Comparison of ENCODE assay signal across 8 cellular contexts in the genomic region with DNA sequence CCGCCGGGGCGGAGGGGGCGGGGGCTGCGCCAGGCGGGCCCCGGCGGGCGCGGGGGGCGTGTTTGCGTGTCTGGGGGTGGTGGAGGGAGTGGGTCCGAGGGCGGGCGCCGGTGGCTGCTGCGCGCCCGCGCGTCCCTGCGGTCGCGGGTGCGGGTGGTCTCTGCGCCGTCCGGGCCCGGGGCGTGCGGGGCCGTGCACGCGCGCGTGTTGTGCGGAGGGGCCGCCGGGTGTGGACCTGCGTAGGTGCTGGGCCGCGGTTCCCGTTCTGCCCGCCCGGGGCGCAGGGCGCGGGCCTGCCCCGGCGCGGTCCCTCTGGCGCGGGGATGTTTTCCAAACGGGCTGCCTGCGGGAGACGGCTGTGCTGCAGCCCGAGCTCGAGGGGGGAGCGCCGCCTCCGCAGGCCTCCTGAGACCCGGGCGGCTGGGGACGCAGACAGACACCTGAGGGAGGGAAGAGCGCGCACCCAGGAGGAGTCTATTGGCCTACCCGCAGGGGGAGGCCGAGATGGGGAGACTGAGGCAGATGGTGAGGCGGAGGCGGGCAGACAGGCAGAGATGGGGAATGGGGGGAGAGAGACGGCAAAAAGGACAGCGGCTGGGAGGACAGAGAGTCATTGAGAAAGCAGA. TPM values are rescaled to one million over a fixed set of nuclear protein-coding genes. Genes with fewer than 3 reads are reported as not detected.
DNase-seq lines count a peak whose midpoint lies in the region; ATAC-seq and TF ChIP-seq lines count a peak whose summit lies in the region.

No MANE protein-coding gene starts in this region.

- ATAC-seq in GM18519 (IDR thresholded peaks at IDR 0.05; ENCODE audit: low FRiP score, unreplicated experiment), result peak; percentile 23
- peak; percentile 19 for ATAC-seq in HG03095 (IDR thresholded peaks at IDR 0.05; ENCODE audit: unreplicated experiment)
- peak; percentile 59 to 60 for ATAC-seq in naive B cell (ENCODE audit: low read depth in 2 of 2)
- no peak for ATAC-seq in sciatic nerve

- no peaks in the 10 kb centered on the region for H3K27me3 ChIP-seq in BLaER1

- no peaks in the 10 kb centered on the region for H3K9me3 Mint-ChIP-seq in T-helper 1 cell treated with Interleukin-12 subunit alpha and Interleukin-12 subunit beta and Interleukin-4 antibody, amounts not matched to agents 30 μg/mL and 1 μg/mL, for 36 hours
- peaks cover 0 to 1% (median 0%) of the 10 kb centered on the region in 7 donors for H3K9me3 Mint-ChIP-seq in naive B cell

- peaks cover 16% of the 10 kb centered on the region for H3K9me3 ChIP-seq in BLaER1

- no peaks in the 10 kb centered on the region for H3K36me3 Mint-ChIP-seq in T-helper 1 cell treated with Interleukin-12 subunit alpha and Interleukin-12 subunit beta and Interleukin-4 antibody, amounts not matched to agents 30 μg/mL and 1 μg/mL, for 36 hours (ENCODE audit: low read depth)
- no peaks in the 10 kb centered on the region for H3K36me3 Mint-ChIP-seq in naive B cell

- peaks cover 25% of the 10 kb centered on the region for H3K36me3 ChIP-seq in BLaER1

- H3K4me3 ChIP-seq in BLaER1, result peak overlapping the region; percentile 80
- H3K4me3 ChIP-seq in epithelial cell of proximal tubule (ENCODE audit: low read depth, low read length), result peak overlapping the region; percentile 63

- intact Hi-C loops in sciatic nerve (cut with DNase I), result no loop called here

- H4K20me1 ChIP-seq in BLaER1, result peaks cover 24% of the 10 kb centered on the region

- DNase-seq in epithelial cell of proximal tubule (ENCODE audit: low read depth) (no peak), naive B cell (no peak), globus pallidus (ENCODE audit: low spot score) (no peak), sciatic nerve (ENCODE audit: low spot score) (no peak)

- peak overlapping the region; percentile 99 for H3K4me2 ChIP-seq in BLaER1

- TF ChIP-seq CTCF in epithelial cell of proximal tubule (conservative IDR thresholded peaks at IDR 0.05; ENCODE audit: low read depth, low read length), result no peak

- peak overlapping the region; percentile 79 for H3K9ac ChIP-seq in BLaER1

- peaks cover 45% of the 10 kb centered on the region for H3K4me1 ChIP-seq in BLaER1

- H3K27ac ChIP-seq in BLaER1, result peak overlapping the region; percentile 85

- peak overlapping the region; percentile 89 for H3K4me3 Mint-ChIP-seq in T-helper 1 cell treated with Interleukin-12 subunit alpha and Interleukin-12 subunit beta and Interleukin-4 antibody, amounts not matched to agents 30 μg/mL and 1 μg/mL, for 36 hours
- peak overlapping the region; percentile 79 to 96 (median 90) for H3K4me3 Mint-ChIP-seq in naive B cell

- H3K27me3 Mint-ChIP-seq in T-helper 1 cell treated with Interleukin-12 subunit alpha and Interleukin-12 subunit beta and Interleukin-4 antibody, amounts not matched to agents 30 μg/mL and 1 μg/mL, for 36 hours (ENCODE audit: low read depth), result no peaks in the 10 kb centered on the region
- H3K27me3 Mint-ChIP-seq in naive B cell, result no peaks in the 10 kb centered on the region

- peak overlapping the region; percentile 69 for H3K27ac Mint-ChIP-seq in T-helper 1 cell treated with Interleukin-12 subunit alpha and Interleukin-12 subunit beta and Interleukin-4 antibody, amounts not matched to agents 30 μg/mL and 1 μg/mL, for 36 hours
- H3K27ac Mint-ChIP-seq in naive B cell, result peak overlapping the region in 5 of 6 donors; percentile 70 to 93 (median 78)

- H3K4me1 Mint-ChIP-seq in T-helper 1 cell treated with Interleukin-12 subunit alpha and Interleukin-12 subunit beta and Interleukin-4 antibody, amounts not matched to agents 30 μg/mL and 1 μg/mL, for 36 hours (ENCODE audit: low read depth), result peaks cover 23% of the 10 kb centered on the region
- peaks cover 25 to 44% (median 39%) of the 10 kb centered on the region in 3 donors for H3K4me1 Mint-ChIP-seq in naive B cell

RNA-seq across cellular contexts. Expression of a gene that starts 0.4 kb away (rescaled TPM):
- total RNA-seq in epithelial cell of proximal tubule, result 3.5 and 3.6 TPM in 2 replicates
- polyA plus RNA-seq in naive B cell (ENCODE audit: low read depth in 6 of 6), result 1 to 10 TPM; 4.7 to 9.4 (median 5.4) TPM
- 14.8 TPM for total RNA-seq in sciatic nerve

RNA-seq across cellular contexts. Expression of a gene that starts 13.1 kb away (rescaled TPM):
- total RNA-seq in epithelial cell of proximal tubule, result 88.8 and 106 TPM in 2 replicates
- polyA plus RNA-seq in naive B cell (ENCODE audit: low read depth in 6 of 6), result 10 to 100 TPM; 22.8 to 36.1 (median 23.8) TPM
- total RNA-seq in sciatic nerve, result 12.4 TPM

RNA-seq across cellular contexts. Expression of a gene that starts 28.5 kb away (rescaled TPM):
- total RNA-seq in epithelial cell of proximal tubule, result 85.3 TPM in 2 replicates
- polyA plus RNA-seq in naive B cell (ENCODE audit: low read depth in 6 of 6), result 10 to 100 TPM; 69.1 to 95.1 (median 75.1) TPM
- 25.1 TPM for total RNA-seq in sciatic nerve

RNA-seq across cellular contexts. Expression of a gene that starts 43.3 kb away (rescaled TPM):
- total RNA-seq in epithelial cell of proximal tubule (20.0 and 43.6 TPM in 2 replicates), sciatic nerve (47.6 TPM)
- 10 to 100 TPM in 2 of 6 donors, 1 to 10 TPM in 4; 3.2 to 13.8 (median 9.9) TPM for polyA plus RNA-seq in naive B cell (ENCODE audit: low read depth in 6 of 6)

RNA-seq across cellular contexts. Expression of a gene that starts 46.3 kb away (rescaled TPM):
- total RNA-seq in epithelial cell of proximal tubule (not detected in 2 replicates), sciatic nerve (not detected)
- polyA plus RNA-seq in naive B cell (ENCODE audit: low read depth in 6 of 6), result not detected
